ENCODE assay signal across 8 cellular contexts in the genomic region with DNA sequence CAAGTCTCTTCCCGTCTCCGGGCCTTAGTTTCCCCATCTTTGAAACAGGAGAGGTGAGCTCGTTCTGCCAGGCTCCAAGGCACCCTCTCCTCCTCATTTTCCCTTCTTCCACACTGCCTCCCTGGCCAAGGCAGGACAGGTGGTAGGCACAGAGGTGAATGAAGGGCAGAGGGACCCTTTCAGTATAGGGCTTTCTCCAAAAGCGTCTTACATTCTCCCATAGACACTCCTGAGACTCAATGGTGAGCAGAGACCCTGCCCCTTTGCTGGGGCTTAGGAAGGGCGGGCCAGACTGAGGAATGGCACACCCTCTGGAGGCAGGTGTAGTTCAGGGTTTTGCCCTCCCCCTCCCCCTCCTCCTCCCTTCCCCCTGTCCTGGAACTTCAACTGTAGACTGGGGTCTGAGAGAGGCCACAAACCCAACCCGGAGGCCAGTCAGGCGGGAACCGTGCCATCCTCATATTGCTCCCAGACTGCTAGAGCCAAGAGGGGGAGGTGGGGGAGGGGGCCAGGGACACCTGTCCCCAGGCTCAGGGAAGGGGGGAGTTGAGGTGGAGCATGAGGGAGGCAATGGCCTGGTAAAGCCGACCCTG. TPM values are rescaled to one million over a fixed set of nuclear protein-coding genes. Genes with fewer than 3 reads are reported as not detected.
DNase-seq lines count a peak whose midpoint lies in the region; ATAC-seq and TF ChIP-seq lines count a peak whose summit lies in the region.

No MANE protein-coding gene starts in this region.

- POLR2A ChIA-PET in CD8-positive, alpha-beta T cell (lab: Charles Lee) = interaction anchor here (1.0 to 1.2 kb wide), 2 partner anchors 8 to 13 kb away, joined by 3 read pairs; no protein-coding TSS in a partner anchor

- no peaks in the 10 kb centered on the region for H3K9me3 ChIP-seq in CD8-positive, alpha-beta T cell (ENCODE audit: low read length)

- peaks cover 38% of the 10 kb centered on the region for H3K27me3 Mint-ChIP-seq in CD8-positive, alpha-beta T cell (ENCODE audit: low read depth)
- H3K27me3 Mint-ChIP-seq in natural killer cell treated with Interleukin-12 subunit alpha and Interleukin-12 subunit beta and Interleukin-15 and Interleukin-18, amount 100 ng/mL, for 72 hours = peaks cover 17 to 18% of the 10 kb centered on the region in 2 donors

- no peak for TF ChIP-seq CTCF in CD8-positive, alpha-beta T cell (IDR thresholded peaks at IDR 0.05)
- TF ChIP-seq CTCF in NB4 (IDR thresholded peaks at IDR 0.05; ENCODE audit: low read depth, low read length) = no peak

- no peak overlapping the region for H3K27ac Mint-ChIP-seq in CD8-positive, alpha-beta T cell
- no peak overlapping the region for H3K27ac Mint-ChIP-seq in natural killer cell treated with Interleukin-12 subunit alpha and Interleukin-12 subunit beta and Interleukin-15 and Interleukin-18, amount 100 ng/mL, for 72 hours
- no peak overlapping the region for H3K27ac Mint-ChIP-seq in activated naive CD4-positive, alpha-beta T cell treated with anti-CD3 and anti-CD28 coated beads, Interleukin-2, amount 50 U/mL, for 72 hours

- intact Hi-C loops in CD8-positive, alpha-beta T cell (cut with DNase I, micrococcal nuclease) = loop anchor here (5.0 kb wide), 3 partner anchors 138 to 743 kb away; a partner anchor contains a TSS

- H3K27me3 ChIP-seq in CD8-positive, alpha-beta T cell (ENCODE audit: insufficient read depth, low read length) = peaks cover 43% of the 10 kb centered on the region

- H3K36me3 Mint-ChIP-seq in CD8-positive, alpha-beta T cell = no peaks in the 10 kb centered on the region
- H3K36me3 Mint-ChIP-seq in natural killer cell treated with Interleukin-12 subunit alpha and Interleukin-12 subunit beta and Interleukin-15 and Interleukin-18, amount 100 ng/mL, for 72 hours = no peaks in the 10 kb centered on the region
- H3K36me3 Mint-ChIP-seq in activated naive CD4-positive, alpha-beta T cell treated with anti-CD3 and anti-CD28 coated beads, Interleukin-2, amount 50 U/mL, for 72 hours = no peaks in the 10 kb centered on the region

- no peak for ATAC-seq in CD8-positive, alpha-beta T cell
- ATAC-seq in natural killer cell treated with Interleukin-12 subunit alpha and Interleukin-12 subunit beta and Interleukin-15 and Interleukin-18, amount 100 ng/mL, for 72 hours = no peak
- ATAC-seq in HG03108 (IDR thresholded peaks at IDR 0.05; ENCODE audit: unreplicated experiment) = no peak
- ATAC-seq in GM19023 (IDR thresholded peaks at IDR 0.05; ENCODE audit: unreplicated experiment) = no peak
- no peak for ATAC-seq in activated naive CD4-positive, alpha-beta T cell treated with anti-CD3 and anti-CD28 coated beads, Interleukin-2, amount 50 U/mL, for 72 hours

- H3K36me3 ChIP-seq in CD8-positive, alpha-beta T cell (ENCODE audit: insufficient read depth, low read length) = no peaks in the 10 kb centered on the region

- H3K9me3 Mint-ChIP-seq in CD8-positive, alpha-beta T cell = no peaks in the 10 kb centered on the region
- H3K9me3 Mint-ChIP-seq in natural killer cell treated with Interleukin-12 subunit alpha and Interleukin-12 subunit beta and Interleukin-15 and Interleukin-18, amount 100 ng/mL, for 72 hours = no peaks in the 10 kb centered on the region
- no peaks in the 10 kb centered on the region for H3K9me3 Mint-ChIP-seq in activated naive CD4-positive, alpha-beta T cell treated with anti-CD3 and anti-CD28 coated beads, Interleukin-2, amount 50 U/mL, for 72 hours

- no peak overlapping the region for H3K27ac ChIP-seq in CD8-positive, alpha-beta T cell (ENCODE audit: low read depth, low read length)
- peak overlapping the region; percentile 65 for H3K27ac ChIP-seq in cingulate gyrus (ENCODE audit: low read depth, low read length)

- no peak for DNase-seq in CD8-positive, alpha-beta T cell
- DNase-seq in NB4 (ENCODE audit: low read depth) = peak; percentile 24
- no peak for DNase-seq in natural killer cell treated with Interleukin-12 subunit alpha and Interleukin-12 subunit beta and Interleukin-15 and Interleukin-18, amount 100 ng/mL, for 72 hours (ENCODE audit: low spot score)
- no peak for DNase-seq in effector CD8-positive, alpha-beta T cell (lab: John Stamatoyannopoulos, UW)
- no peak for DNase-seq in activated naive CD4-positive, alpha-beta T cell treated with anti-CD3 and anti-CD28 coated beads, Interleukin-2, amount 50 U/mL, for 72 hours (ENCODE audit: low spot score in 2 of 2)

- CTCF ChIA-PET in CD8-positive, alpha-beta T cell (lab: Charles Lee) = interaction anchor here (0.8 to 3.6 kb wide), 8 partner anchors 9 to 97 kb away, joined by 3 to 16 read pairs (median 4); a partner anchor contains a TSS

- peaks cover 60% of the 10 kb centered on the region for H3K4me1 ChIP-seq in CD8-positive, alpha-beta T cell (ENCODE audit: insufficient read depth, low read length)

- H3K4me3 ChIP-seq in CD8-positive, alpha-beta T cell (ENCODE audit: low read depth, low read length) = no peak overlapping the region
- H3K4me3 ChIP-seq in NB4 (ENCODE audit: low read depth, low read length) = peak overlapping the region; percentile 77

- H3K4me1 Mint-ChIP-seq in CD8-positive, alpha-beta T cell (ENCODE audit: low read depth) = peaks cover 50% of the 10 kb centered on the region
- peaks cover 26 to 30% of the 10 kb centered on the region in 2 donors for H3K4me1 Mint-ChIP-seq in natural killer cell treated with Interleukin-12 subunit alpha and Interleukin-12 subunit beta and Interleukin-15 and Interleukin-18, amount 100 ng/mL, for 72 hours (ENCODE audit: low read depth in 2 of 2)

- TF ChIP-seq POLR2A in NB4 (IDR thresholded peaks at IDR 0.05; ENCODE audit: extremely low read depth, insufficient read length) = no peak

- H3K4me3 Mint-ChIP-seq in CD8-positive, alpha-beta T cell = peak overlapping the region; percentile 58
- peak overlapping the region; percentile 39 for H3K4me3 Mint-ChIP-seq in natural killer cell treated with Interleukin-12 subunit alpha and Interleukin-12 subunit beta and Interleukin-15 and Interleukin-18, amount 100 ng/mL, for 72 hours

RNA-seq across cellular contexts. Expression of a gene that starts 1.9 kb away (rescaled TPM):
- total RNA-seq in CD8-positive, alpha-beta T cell = under 1 TPM; 0.33 to 0.72 TPM
- under 1 TPM in 1 of 2 donors, not detected in 1; 0.73 TPM for total RNA-seq in natural killer cell treated with Interleukin-12 subunit alpha and Interleukin-12 subunit beta and Interleukin-15 and Interleukin-18, amount 100 ng/mL, for 72 hours
- total RNA-seq in activated naive CD4-positive, alpha-beta T cell treated with anti-CD3 and anti-CD28 coated beads, Interleukin-2, amount 50 U/mL, for 72 hours = 1 to 10 TPM; 1.2 to 2.9 TPM

RNA-seq across cellular contexts. Expression of a gene that starts 6.8 kb away (rescaled TPM):
- total RNA-seq in CD8-positive, alpha-beta T cell = 1 to 10 TPM; 1.2 to 1.3 TPM
- total RNA-seq in natural killer cell treated with Interleukin-12 subunit alpha and Interleukin-12 subunit beta and Interleukin-15 and Interleukin-18, amount 100 ng/mL, for 72 hours = not detected
- total RNA-seq in activated naive CD4-positive, alpha-beta T cell treated with anti-CD3 and anti-CD28 coated beads, Interleukin-2, amount 50 U/mL, for 72 hours = 1 to 10 TPM in 1 of 2 donors, under 1 TPM in 1; 0.78 to 1.0 TPM

RNA-seq across cellular contexts. Expression of a gene that starts 7.5 kb away (rescaled TPM):
- 1 to 10 TPM; 1.1 to 1.6 TPM for total RNA-seq in CD8-positive, alpha-beta T cell
- total RNA-seq in natural killer cell treated with Interleukin-12 subunit alpha and Interleukin-12 subunit beta and Interleukin-15 and Interleukin-18, amount 100 ng/mL, for 72 hours = under 1 TPM; 0.17 to 0.39 TPM
- total RNA-seq in activated naive CD4-positive, alpha-beta T cell treated with anti-CD3 and anti-CD28 coated beads, Interleukin-2, amount 50 U/mL, for 72 hours = 1 to 10 TPM in 1 of 2 donors, under 1 TPM in 1; 0.43 to 4.4 TPM

RNA-seq across cellular contexts. Expression of a gene that starts 15.8 kb away (rescaled TPM):
- 10 to 100 TPM in 1 of 2 experiments, 1 to 10 TPM in 1; 7.4 to 10.6 TPM for total RNA-seq in CD8-positive, alpha-beta T cell
- total RNA-seq in natural killer cell treated with Interleukin-12 subunit alpha and Interleukin-12 subunit beta and Interleukin-15 and Interleukin-18, amount 100 ng/mL, for 72 hours = 1 to 10 TPM; 3.9 to 8.0 TPM
- total RNA-seq in activated naive CD4-positive, alpha-beta T cell treated with anti-CD3 and anti-CD28 coated beads, Interleukin-2, amount 50 U/mL, for 72 hours = 10 to 100 TPM; 12.7 to 23.3 TPM
